Comparison of ENCODE assay signal across 10 cellular contexts in genomic region chr12:105706321-105706972, GRCh38.
DNase-seq lines count a peak whose midpoint lies in the region; FAIRE-seq lines count a peak whose summit lies in the region.
"Had no signal": no experiment of that assay in that cellular context is flagged by ENCODE, and none has a peak within 500 bp of the region (broad histone marks: within the 10 kb centered on the region; RNA-seq: fewer than 3 reads in every experiment).

No MANE protein-coding gene starts in this region.

- no peaks in the 10 kb centered on the region for H3K79me1 ChIP-seq in neuronal stem cell (ENCODE audit: low read depth, low read length)

- H3K27ac ChIP-seq in ectodermal cell (ENCODE audit: insufficient read depth, low read depth, low read length, poor library complexity, severe bottlenecking) (peak overlapping the region; percentile 27), neuronal stem cell (replicated peaks; ENCODE audit: low read length) (no peak overlapping the region)

- H3K9me3 ChIP-seq in ectodermal cell (ENCODE audit: control insufficient read depth, low read length) (no peaks in the 10 kb centered on the region), neuronal stem cell (replicated peaks in 1 of 2; ENCODE audit: control insufficient read depth in 2 of 2, insufficient read depth in 1 of 2, low read depth in 1 of 2, low read length in 2 of 2) (peaks cover 0 to 4% of the 10 kb centered on the region in 2 donors)
- H3K9me3 ChIP-seq: upper lobe of left lung had no signal

- 87% methylated on average over 8 of the region's 8 CpGs for WGBS in ectodermal cell, 2 experiments
- WGBS in neuronal stem cell (ENCODE audit: extremely low coverage in 2 of 2, insufficient read length in 2 of 2, insufficient replicate concordance in 1 of 2), 2 donors: no CpG with 5 or more reads among the region's 8 CpGs

- no peak overlapping the region for H4K8ac ChIP-seq in neuronal stem cell (ENCODE audit: low read depth, low read length)

- peak overlapping the region; percentile 8 for H3K18ac ChIP-seq in neuronal stem cell (ENCODE audit: low read length)

- H3K4me2 ChIP-seq in neuronal stem cell (ENCODE audit: insufficient read depth, low read length, poor library complexity, severe bottlenecking): no peak overlapping the region

- no peak overlapping the region for H2BK5ac ChIP-seq in neuronal stem cell (ENCODE audit: low read length)

- no peak overlapping the region for H3K9ac ChIP-seq in neuronal stem cell (ENCODE audit: low read depth, low read length, poor library complexity)

- H4K91ac ChIP-seq in neuronal stem cell (ENCODE audit: low read depth, low read length, poor library complexity): no peak overlapping the region

- H3K27me3 ChIP-seq in ectodermal cell (ENCODE audit: control insufficient read depth, insufficient read depth, low read length, poor library complexity, severe bottlenecking): no peaks in the 10 kb centered on the region
- no peaks in the 10 kb centered on the region for H3K27me3 ChIP-seq in neuronal stem cell (ENCODE audit: control insufficient read depth in 3 of 3, insufficient read depth in 3 of 3, low read depth in 1 of 3, low read length in 3 of 3)
- H3K27me3 ChIP-seq: upper lobe of left lung had no signal

- no peak overlapping the region for H2BK120ac ChIP-seq in neuronal stem cell (ENCODE audit: low read depth, low read length)

- peak; percentile 13 for FAIRE-seq in G401.6 (lab: Jason Lieb, UNC)

- H3K36me3 ChIP-seq in ectodermal cell (ENCODE audit: control insufficient read depth, insufficient read depth, low read length) (no peaks in the 10 kb centered on the region), neuronal stem cell (replicated peaks in 1 of 2; ENCODE audit: control insufficient read depth in 2 of 2, insufficient read depth in 2 of 2, low read length in 2 of 2) (no peaks in the 10 kb centered on the region)
- H3K36me3 ChIP-seq: upper lobe of left lung had no signal

- H3K23ac ChIP-seq in neuronal stem cell (ENCODE audit: low read depth, low read length, poor library complexity): no peak overlapping the region

- H3K14ac ChIP-seq in neuronal stem cell (ENCODE audit: low read length): no peak overlapping the region

- H2AFZ ChIP-seq in neuronal stem cell (ENCODE audit: low read length): peak overlapping the region; percentile 7

- no peak overlapping the region for H2BK12ac ChIP-seq in neuronal stem cell (ENCODE audit: low read length)

- H3K4me1 ChIP-seq in ectodermal cell (ENCODE audit: control insufficient read depth, insufficient read depth, low read length): peaks cover 21% of the 10 kb centered on the region
- H3K4me1 ChIP-seq in neuronal stem cell (ENCODE audit: control insufficient read depth in 2 of 2, insufficient read depth in 1 of 2, low read depth in 1 of 2, low read length in 2 of 2): peaks cover 16 to 17% of the 10 kb centered on the region in 2 donors

- H3K4me3 ChIP-seq in ectodermal cell (ENCODE audit: insufficient read depth, low read depth, low read length) (no peak overlapping the region), neuronal stem cell (ENCODE audit: low read length in 2 of 2) (no peak overlapping the region)
- H3K4me3 ChIP-seq: upper lobe of left lung had no signal

- no peak overlapping the region for H2AK5ac ChIP-seq in neuronal stem cell (ENCODE audit: low read depth, low read length)

- DNase-seq in NCI-H345 treated with DMSO at 0.1 percent for 48 hours (lab: John Stamatoyannopoulos, UW; ENCODE audit: unreplicated experiment): peak; percentile 20
- no peak for DNase-seq in neuronal stem cell (ENCODE audit: low spot score)
- no peak for DNase-seq in GDM1 (lab: John Stamatoyannopoulos, UW)
- no peak for DNase-seq in NCI-H2227 (lab: John Stamatoyannopoulos, UW; ENCODE audit: unreplicated experiment)
- no peak for DNase-seq in activated T-cell treated with anti-CD3 and anti-CD28 coated beads for 4 hours
- no peak for DNase-seq in activated naive CD4-positive, alpha-beta T cell treated with anti-CD3 and anti-CD28 coated beads, Interleukin-2, amount 50 U/mL, for 16 hours
- DNase-seq: stimulated activated CD4-positive, alpha-beta T cell treated with anti-CD3 and anti-CD28 coated beads, Interleukin-12 subunit alpha, Interleukin-12 subunit beta, amount 100 ng/mL, for 4 hours; upper lobe of left lung had no signal

- no peak overlapping the region for H3K4ac ChIP-seq in neuronal stem cell (ENCODE audit: low read length)

- no peak overlapping the region for H2BK15ac ChIP-seq in neuronal stem cell (ENCODE audit: low read length)
